In the genomic region with DNA sequence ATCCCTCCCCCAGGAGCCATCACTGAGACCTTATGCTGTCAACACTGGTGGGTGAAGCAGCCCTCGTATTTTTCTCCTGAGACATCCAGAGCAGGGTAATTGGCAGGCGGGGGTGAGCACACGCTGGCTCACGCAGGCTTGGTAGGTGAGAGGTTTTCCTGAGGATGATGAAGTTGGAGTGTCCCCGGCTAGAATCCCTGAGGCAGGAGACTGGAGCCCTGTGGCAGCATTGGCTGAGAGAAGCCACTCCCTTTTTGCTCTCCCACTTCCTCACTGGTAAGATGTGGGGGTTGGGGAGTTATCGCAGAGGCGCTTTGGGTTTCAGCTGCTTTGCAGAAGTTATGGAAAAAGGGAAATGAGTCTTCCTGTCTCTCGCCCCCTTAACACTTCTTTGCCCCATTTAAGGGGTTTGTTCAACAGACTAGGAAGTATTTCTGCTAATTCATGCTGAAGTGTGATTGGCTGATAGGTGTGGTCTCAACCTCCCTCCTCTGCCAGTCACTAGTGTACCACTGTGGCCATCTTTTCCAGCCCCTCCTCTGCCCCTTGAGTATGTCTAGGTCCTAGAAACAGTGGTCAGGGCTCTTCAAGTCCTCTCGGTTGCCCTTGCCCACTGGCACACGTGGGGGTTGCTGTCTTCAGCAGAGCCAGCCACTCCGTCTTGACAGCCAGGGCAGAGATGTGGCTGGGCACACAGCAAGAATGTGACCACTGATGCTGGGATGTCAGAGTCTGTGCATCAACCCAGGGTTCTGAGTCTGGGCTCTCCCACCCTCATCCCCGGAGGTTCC, we compare ENCODE assay signal across 8 cellular contexts.
DNase-seq lines count a peak whose midpoint lies in the region; ATAC-seq and TF ChIP-seq lines count a peak whose summit lies in the region.

No MANE protein-coding gene starts in this region.

- in situ Hi-C loops in GM13977 (cut with MboI; ENCODE audit: low pct_unique_long_range_greater_than_20kb, low sequenced_read_pairs, unreplicated experiment), result no loop called here

- no peaks in the 10 kb centered on the region for H3K27me3 Mint-ChIP-seq in stimulated activated memory B cell treated with anti-CD40 and anti-IgM and Interleukin-4, amounts not matched to agents 10 μg/mL and 1 μg/mL and 100 μg/mL, for 72 hours

- no peaks in the 10 kb centered on the region for H3K9me3 ChIP-seq in HEK293 (ENCODE audit: control insufficient read depth, insufficient read depth, low read depth, low read length)

- peak; percentile 76 for DNase-seq in GM13977 (ENCODE audit: low spot score)
- DNase-seq in NOMO-1 treated with DMSO at 0.1 percent for 48 hours (lab: John Stamatoyannopoulos, UW; ENCODE audit: unreplicated experiment), result peak; percentile 100
- peak in 39 of 58 donors; percentile 9 to 69 (median 32) for DNase-seq in anterior cingulate cortex (lab: John Stamatoyannopoulos, UW)
- peak; percentile 43 for DNase-seq in left kidney (ENCODE audit: low read depth, low spot score)
- DNase-seq in DMS153 (lab: John Stamatoyannopoulos, UW), result no peak
- no peak for DNase-seq in NCI-H2171 treated with DMSO at 0.1 percent for 48 hours (lab: John Stamatoyannopoulos, UW)

- ATAC-seq in stimulated activated memory B cell treated with anti-CD40 and anti-IgM and Interleukin-4, amounts not matched to agents 10 μg/mL and 1 μg/mL and 100 μg/mL, for 72 hours, result peak; percentile 72

- peaks cover 76% of the 10 kb centered on the region for H3K4me1 Mint-ChIP-seq in stimulated activated memory B cell treated with anti-CD40 and anti-IgM and Interleukin-4, amounts not matched to agents 10 μg/mL and 1 μg/mL and 100 μg/mL, for 72 hours

- no peak overlapping the region for H3K27ac ChIP-seq in HEK293 (ENCODE audit: extremely low read depth, low read depth, low read length)

- no peaks in the 10 kb centered on the region; the same call in 1 of the 2 replicates for H3K4me1 ChIP-seq in HEK293 (ENCODE audit: control insufficient read depth, insufficient read depth, low read length)

- H3K4me3 Mint-ChIP-seq in stimulated activated memory B cell treated with anti-CD40 and anti-IgM and Interleukin-4, amounts not matched to agents 10 μg/mL and 1 μg/mL and 100 μg/mL, for 72 hours, result peak overlapping the region; percentile 66

- no peak overlapping the region for H3K4me3 ChIP-seq in HEK293 (ENCODE audit: low read depth, low read length)

- peaks cover 5% of the 10 kb centered on the region in 2 experiments; a peak in 2 of 3 replicates for H3K36me3 ChIP-seq in HEK293 (ENCODE audit: control insufficient read depth in 2 of 2, insufficient read depth in 1 of 2, low read length in 2 of 2)

- POLR2A ChIA-PET in HEK293 (lab: Yijun Ruan, JAX), result no interaction called here

- CTCF ChIA-PET in HEK293 (lab: Yijun Ruan, JAX), result no interaction called here

- H3K27ac Mint-ChIP-seq in stimulated activated memory B cell treated with anti-CD40 and anti-IgM and Interleukin-4, amounts not matched to agents 10 μg/mL and 1 μg/mL and 100 μg/mL, for 72 hours, result peak overlapping the region; percentile 81

- H3K9me3 Mint-ChIP-seq in stimulated activated memory B cell treated with anti-CD40 and anti-IgM and Interleukin-4, amounts not matched to agents 10 μg/mL and 1 μg/mL and 100 μg/mL, for 72 hours, result no peaks in the 10 kb centered on the region

- peaks cover 43% of the 10 kb centered on the region for H3K36me3 Mint-ChIP-seq in stimulated activated memory B cell treated with anti-CD40 and anti-IgM and Interleukin-4, amounts not matched to agents 10 μg/mL and 1 μg/mL and 100 μg/mL, for 72 hours

- TF ChIP-seq CTCF in GM13977 (IDR thresholded peaks at IDR 0.05; ENCODE audit: extremely low read depth, insufficient read depth, missing control alignments) (no peak), HEK293 (tag by site-specific recombination; IDR thresholded peaks at IDR 0.05) (no peak)

TF ChIP-seq in HEK293, 187 proteins besides CTCF, POLR2A, EP300 and RAD21:
- no peak for TF ChIP-seq ZNF624 (tag by site-specific recombination; IDR thresholded peaks at IDR 0.05)
- no peak for TF ChIP-seq SALL2 (tag by site-specific recombination; IDR thresholded peaks at IDR 0.05; ENCODE audit: borderline replicate concordance)
- TF ChIP-seq EGR2 (tag by site-specific recombination; IDR thresholded peaks at IDR 0.05; ENCODE audit: low read depth), result peak; percentile 84
- TF ChIP-seq ZNF768 (tag by site-specific recombination; IDR thresholded peaks at IDR 0.05), result no peak
- TF ChIP-seq MYNN (tag by site-specific recombination; IDR thresholded peaks at IDR 0.05; ENCODE audit: borderline replicate concordance), result no peak
- TF ChIP-seq ZNF23 (tag by site-specific recombination; IDR thresholded peaks at IDR 0.05; ENCODE audit: borderline replicate concordance), result no peak
- TF ChIP-seq ZNF488 (tag by site-specific recombination; IDR thresholded peaks at IDR 0.05), result no peak
- no peak for TF ChIP-seq ZNF2 (tag by site-specific recombination; IDR thresholded peaks at IDR 0.05)
- peak; percentile 92 for TF ChIP-seq ZFP69B (tag by site-specific recombination; IDR thresholded peaks at IDR 0.05)
- TF ChIP-seq ZFHX2 (tag by site-specific recombination; conservative IDR thresholded peaks at IDR 0.05), result peak; percentile 60; the same call in 1 of the 2 replicates
- TF ChIP-seq ZNF10 (tag by site-specific recombination; IDR thresholded peaks at IDR 0.05), result no peak
- TF ChIP-seq, protein P1, sequence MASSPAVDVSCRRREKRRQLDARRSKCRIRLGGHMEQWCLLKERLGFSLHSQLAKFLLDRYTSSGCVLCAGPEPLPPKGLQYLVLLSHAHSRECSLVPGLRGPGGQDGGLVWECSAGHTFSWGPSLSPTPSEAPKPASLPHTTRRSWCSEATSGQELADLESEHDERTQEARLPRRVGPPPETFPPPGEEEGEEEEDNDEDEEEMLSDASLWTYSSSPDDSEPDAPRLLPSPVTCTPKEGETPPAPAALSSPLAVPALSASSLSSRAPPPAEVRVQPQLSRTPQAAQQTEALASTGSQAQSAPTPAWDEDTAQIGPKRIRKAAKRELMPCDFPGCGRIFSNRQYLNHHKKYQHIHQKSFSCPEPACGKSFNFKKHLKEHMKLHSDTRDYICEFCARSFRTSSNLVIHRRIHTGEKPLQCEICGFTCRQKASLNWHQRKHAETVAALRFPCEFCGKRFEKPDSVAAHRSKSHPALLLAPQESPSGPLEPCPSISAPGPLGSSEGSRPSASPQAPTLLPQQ (tag by site-specific recombination; IDR thresholded peaks at IDR 0.05), result peak; percentile 91
- no peak for TF ChIP-seq ZNF148 (tag by site-specific recombination; IDR thresholded peaks at IDR 0.05; ENCODE audit: borderline replicate concordance)
- peak; percentile 44; the same call in 1 of the 2 replicates for TF ChIP-seq KLF10 (tag by site-specific recombination; IDR thresholded peaks at IDR 0.05)

Comparison
In these comparisons a context has a peak if more than half of its experiments do, and no peak if none do; other contexts are left out.
1. DNase-seq: peak in GM13977 (single experiment), NOMO-1 treated with DMSO at 0.1 percent for 48 hours (single experiment), anterior cingulate cortex (39 of 58) and left kidney (single experiment); none in DMS153 (single experiment) and NCI-H2171 treated with DMSO at 0.1 percent for 48 hours (single experiment).